Comparison of ENCODE assay signal across 8 cellular contexts in genomic region chr15:55196458-55197361, GRCh38. TPM values are rescaled to one million over a fixed set of nuclear protein-coding genes. Genes with fewer than 3 reads are reported as not detected.
DNase-seq lines count a peak whose midpoint lies in the region; ATAC-seq and TF ChIP-seq lines count a peak whose summit lies in the region.

Gene RSL24D1, minus strand, starts transcription at chr15:55196941. Its CDS starts 51 bp downstream, at chr15:55196890.

- intact Hi-C loops in adrenal gland (cut with DNase I) (no loop called here), heart left ventricle (cut with DNase I) (loop anchor here in 2 of 10 donors (1.0 to 10.0 kb wide), 4 partner anchors 94 to 1046 kb away; partner anchors contain the start of genes CCPG1 (in 2 of the 2), PIERCE2 (in 2 of the 2) and RFX7 (in 1 of the 2))

- peak; percentile 57 to 96 for TF ChIP-seq POLR2A in adrenal gland (IDR thresholded peaks at IDR 0.05)
- peak in 1 of 2 donors; percentile 76 for TF ChIP-seq POLR2A in heart left ventricle (IDR thresholded peaks at IDR 0.05)
- peak in 3 of 4 donors; percentile 64 to 88 (median 80) for TF ChIP-seq POLR2A in upper lobe of left lung (IDR thresholded peaks at IDR 0.05)

- DNase-seq in NCI-H1417 treated with DMSO at 0.1 percent for 48 hours (lab: John Stamatoyannopoulos, UW) = peak; percentile 71
- peak; percentile 96 for DNase-seq in SW480 (ENCODE audit: low spot score)
- DNase-seq in adrenal gland = peak; percentile 95 to 99 (median 98)
- DNase-seq in heart left ventricle = peak; percentile 96 to 98 (median 96)
- peak; percentile 99 for DNase-seq in pons (ENCODE audit: low spot score)
- DNase-seq in upper lobe of left lung = peak; percentile 92 to 99

- H3K4me3 ChIP-seq in GM12875 (ENCODE audit: low read depth, low read length) = peak within 1 kb of the TSS; percentile 83
- H3K4me3 ChIP-seq in adrenal gland = peak within 1 kb of the TSS; percentile 67 to 93 (median 69)
- peak within 1 kb of the TSS; percentile 63 to 97 (median 80) for H3K4me3 ChIP-seq in heart left ventricle
- peak within 1 kb of the TSS; percentile 45 to 91 (median 82) for H3K4me3 ChIP-seq in upper lobe of left lung

- ATAC-seq in HG02798 (IDR thresholded peaks at IDR 0.05; ENCODE audit: poor library complexity, unreplicated experiment) (peak; percentile 97), heart left ventricle (peak; percentile 99 to 100 (median 100)), upper lobe of left lung (ENCODE audit: low FRiP score in 2 of 2) (peak; percentile 99 to 100)

- WGBS in adrenal gland, 4 donors = 0 to 1% (median 0%) methylated on average over 38 to 62 of the region's 62 CpGs
- 0 to 1% (median 0%) methylated on average over 54 to 62 of the region's 62 CpGs for WGBS in heart left ventricle, 4 donors
- 1% methylated on average over 40 to 52 of the region's 62 CpGs for WGBS in upper lobe of left lung, 2 donors

- no peaks in the 10 kb centered on the region for H3K9me3 ChIP-seq in adrenal gland (replicated peaks in 1 of 3)
- H3K9me3 ChIP-seq in heart left ventricle = no peaks in the 10 kb centered on the region
- no peaks in the 10 kb centered on the region for H3K9me3 ChIP-seq in upper lobe of left lung

- H3K27ac ChIP-seq in adrenal gland = peak within 1 kb of the TSS; percentile 80 to 94 (median 85)
- peak within 1 kb of the TSS; percentile 78 to 93 (median 90) for H3K27ac ChIP-seq in heart left ventricle
- peak within 1 kb of the TSS; percentile 88 to 97 (median 93) for H3K27ac ChIP-seq in upper lobe of left lung

- TF ChIP-seq EP300 in upper lobe of left lung (IDR thresholded peaks at IDR 0.05) = peak in 1 of 4 donors; percentile 26

- TF ChIP-seq CTCF in GM12875 (IDR thresholded peaks at IDR 0.05; ENCODE audit: borderline replicate concordance, insufficient read depth, low read depth, low read length) (peak; percentile 35; the same call in 1 of the 2 replicates), adrenal gland (IDR thresholded peaks at IDR 0.05) (peak in 4 of 6 experiments; percentile 23 to 37 (median 32)), heart left ventricle (IDR thresholded peaks at IDR 0.05) (peak in 10 of 12 donors; percentile 13 to 63 (median 44)), upper lobe of left lung (IDR thresholded peaks at IDR 0.05) (peak in 4 of 6 experiments; percentile 15 to 55 (median 37))

- H3K4me1 ChIP-seq in adrenal gland (replicated peaks in 1 of 2) = peaks cover 10 to 31% of the 10 kb centered on the region in 2 donors
- H3K4me1 ChIP-seq in heart left ventricle = peaks cover 0 to 43% (median 26%) of the 10 kb centered on the region in 12 donors
- peaks cover 24 to 36% (median 27%) of the 10 kb centered on the region in 4 donors for H3K4me1 ChIP-seq in upper lobe of left lung

- H3K36me3 ChIP-seq in adrenal gland (replicated peaks in 1 of 2) (peaks cover 0 to 10% of the 10 kb centered on the region in 2 donors), heart left ventricle (peaks cover 0 to 10% (median 7%) of the 10 kb centered on the region in 9 donors), upper lobe of left lung (peaks cover 0 to 8% (median 5%) of the 10 kb centered on the region in 4 donors)

- no peaks in the 10 kb centered on the region for H3K27me3 ChIP-seq in adrenal gland
- H3K27me3 ChIP-seq in heart left ventricle = no peaks in the 10 kb centered on the region
- no peaks in the 10 kb centered on the region for H3K27me3 ChIP-seq in upper lobe of left lung

RNA-seq across cellular contexts. Expression of gene RSL24D1, which starts in this region (rescaled TPM):
- 10 to 100 TPM; 31.9 to 76.2 (median 50.2) TPM for total RNA-seq in adrenal gland
- polyA plus RNA-seq in adrenal gland = 10 to 100 TPM; 43.0 to 52.3 (median 49.3) TPM
- total RNA-seq in heart left ventricle = 10 to 100 TPM; 25.5 to 51.5 (median 39.2) TPM
- polyA plus RNA-seq in heart left ventricle = 10 to 100 TPM; 40.8 to 51.9 TPM
- 10 to 100 TPM; 20.5 to 84.3 (median 50.9) TPM for total RNA-seq in upper lobe of left lung

Comparison
In these comparisons a context has a peak if more than half of its experiments do, and no peak if none do; other contexts are left out.
1. Peak in every context shown above with its lines: DNase-seq, ATAC-seq, H3K4me3 ChIP-seq and H3K27ac ChIP-seq.